In the genomic region with DNA sequence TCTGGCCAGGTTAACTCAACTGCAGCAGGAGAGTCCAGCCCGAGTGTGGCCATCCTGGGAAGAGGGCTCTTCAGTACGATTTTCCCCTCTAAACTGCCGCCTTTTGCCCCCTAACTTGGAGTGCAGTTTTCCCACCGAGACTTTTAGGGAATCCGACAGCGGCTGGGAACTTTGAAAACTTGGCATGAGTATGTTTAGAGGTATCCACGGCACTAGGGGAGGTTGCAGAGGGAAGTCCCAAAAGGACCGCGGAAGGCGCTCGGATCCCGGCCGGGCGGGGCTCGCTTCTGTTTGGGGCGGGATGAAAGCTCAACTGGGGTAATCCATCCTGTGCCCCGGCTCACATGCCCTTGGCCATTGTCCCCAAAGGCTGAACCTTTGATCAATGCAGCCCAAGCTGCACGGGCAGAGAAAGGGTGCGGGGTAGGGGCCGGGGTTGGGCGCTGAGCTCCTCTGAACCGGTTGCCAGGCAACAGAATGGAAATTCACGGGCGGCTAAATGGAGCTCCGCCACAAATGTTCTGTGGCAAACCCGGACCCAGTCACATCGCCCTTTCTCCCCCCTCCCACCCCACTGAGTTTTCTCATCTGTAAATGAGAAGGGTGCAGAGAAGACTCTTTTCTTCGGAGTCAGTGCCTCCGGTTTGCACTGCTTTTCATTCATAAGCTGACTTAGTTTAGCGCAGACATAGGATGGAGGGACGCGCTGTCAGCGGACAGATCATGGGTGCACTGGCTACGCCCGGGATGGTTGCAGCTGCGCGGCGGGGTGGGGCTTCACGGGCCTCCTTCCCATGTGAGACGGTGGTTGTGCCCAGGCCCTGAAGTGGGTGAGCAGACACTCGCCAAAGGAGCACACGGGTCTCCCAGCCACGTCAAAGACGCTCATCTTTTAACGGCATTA, we compare ENCODE assay signal across 9 cellular contexts. TPM values are rescaled to one million over a fixed set of nuclear protein-coding genes. Genes with fewer than 3 reads are reported as not detected.
A peak's percentile ranks its signal among the peaks of the same experiment; 100 is the strongest.
DNase-seq lines count a peak whose midpoint lies in the region; ATAC-seq, FAIRE-seq and TF ChIP-seq lines count a peak whose summit lies in the region.
"Had no signal": no experiment of that assay in that cellular context is flagged by ENCODE, and none has a peak within 500 bp of the region (broad histone marks: within the 10 kb centered on the region; RNA-seq: fewer than 3 reads in every experiment).

No MANE protein-coding gene starts in this region.

- H3K4me1 ChIP-seq in endothelial cell of umbilical vein (ENCODE audit: control insufficient read depth, extremely low read depth, insufficient read depth, low read length) (peaks cover 46% of the 10 kb centered on the region), mucosa of rectum (ENCODE audit: control insufficient read depth in 2 of 2, insufficient read depth in 2 of 2, low read length in 2 of 2) (peaks cover 15 to 18% of the 10 kb centered on the region in 2 donors), aorta (ENCODE audit: control insufficient read depth in 1 of 2, insufficient read depth in 2 of 2, low read length in 2 of 2) (no peaks in the 10 kb centered on the region)

- H3K36me3 ChIP-seq in SK-N-MC (ENCODE audit: insufficient read depth, low read length) (no peaks in the 10 kb centered on the region), endothelial cell of umbilical vein (ENCODE audit: control insufficient read depth in 2 of 2, extremely low read depth in 1 of 2, insufficient read depth in 2 of 2, low read length in 2 of 2) (peaks cover 19 to 22% of the 10 kb centered on the region in 2 experiments), mucosa of rectum (ENCODE audit: control insufficient read depth in 2 of 2, insufficient read depth in 2 of 2, low read length in 2 of 2) (no peaks in the 10 kb centered on the region), aorta (ENCODE audit: control insufficient read depth in 1 of 2, insufficient read depth in 2 of 2, low read length in 1 of 2) (no peaks in the 10 kb centered on the region)

- no peak for DNase-seq in AG09309 (ENCODE audit: low read depth)
- DNase-seq in GM19238 (ENCODE audit: insufficient read length, low spot score) = peak; percentile 15
- DNase-seq in SK-N-MC (ENCODE audit: low read depth, low spot score) = no peak
- DNase-seq in endothelial cell of umbilical vein (ENCODE audit: low read depth, low spot score) = no peak
- DNase-seq in aorta = peak; percentile 48 to 78
- no peak for DNase-seq in GOT3 (lab: John Stamatoyannopoulos, UW)

- TF ChIP-seq POLR2A in endothelial cell of umbilical vein (IDR thresholded peaks at IDR 0.05; ENCODE audit: low read depth, low read length) = peak; percentile 56

- POLR2A ChIA-PET in endothelial cell of umbilical vein (lab: Charles Lee) = no interaction called here

- H3K4me3 ChIP-seq in AG09309 (ENCODE audit: control insufficient read depth, low read depth, low read length) (peak overlapping the region; percentile 36), SK-N-MC (peak overlapping the region; percentile 88), endothelial cell of umbilical vein (replicated peaks in 1 of 3; ENCODE audit: insufficient read depth in 1 of 3, low read depth in 1 of 3, low read length in 3 of 3) (peak overlapping the region; percentile 70 to 95 (median 94)), mucosa of rectum (ENCODE audit: low read length in 2 of 2) (peak overlapping the region; percentile 42 to 68), aorta (ENCODE audit: low read length in 2 of 2) (peak overlapping the region; percentile 22 to 56)

- H3K9ac ChIP-seq in SK-N-MC (ENCODE audit: insufficient read length) (no peak overlapping the region), endothelial cell of umbilical vein (replicated peaks; ENCODE audit: extremely low read depth, insufficient read depth, low read length) (peak overlapping the region; percentile 97), mucosa of rectum (ENCODE audit: low read depth in 1 of 2, low read length in 2 of 2) (no peak overlapping the region)

- no peak for ATAC-seq in aorta (ENCODE audit: low FRiP score)
- ATAC-seq in GM18520 (IDR thresholded peaks at IDR 0.05; ENCODE audit: unreplicated experiment) = no peak

- H3K27me3 ChIP-seq in endothelial cell of umbilical vein (ENCODE audit: control insufficient read depth in 2 of 2, insufficient read depth in 2 of 2, low read length in 2 of 2) (no peaks in the 10 kb centered on the region), mucosa of rectum (ENCODE audit: control insufficient read depth in 2 of 2, insufficient read depth in 2 of 2, low read length in 2 of 2) (peaks cover 45 to 59% of the 10 kb centered on the region in 2 donors), aorta (ENCODE audit: control insufficient read depth in 1 of 2, insufficient read depth in 2 of 2, low read length in 1 of 2) (no peaks in the 10 kb centered on the region)

- dilution Hi-C loops in endothelial cell of umbilical vein (cut with MboI; ENCODE audit: extremely low pct_ligation_motif_present, low sequenced_read_pairs) = no loop called here

- no peak for FAIRE-seq in endothelial cell of umbilical vein (lab: Jason Lieb, UNC)
- FAIRE-seq: colon had no signal

- H3K27ac ChIP-seq in SK-N-MC (no peak overlapping the region), endothelial cell of umbilical vein (ENCODE audit: insufficient read depth, low read depth, low read length) (peak overlapping the region; percentile 76), mucosa of rectum (ENCODE audit: low read depth in 2 of 2, low read length in 2 of 2) (no peak overlapping the region), aorta (ENCODE audit: low read depth in 1 of 2, low read length in 2 of 2) (no peak overlapping the region)

- no peak overlapping the region for H2AFZ ChIP-seq in endothelial cell of umbilical vein (ENCODE audit: low read depth, low read length)

- BruUV-seq in endothelial cell of umbilical vein (replicated peaks; lab: Mats Ljungman, UMichigan) = TSS peak; percentile 0

- intact Hi-C loops in endothelial cell of umbilical vein (cut with micrococcal nuclease) (loop anchor here (2.0 kb wide), 1 partner anchor 181 kb away; no protein-coding TSS in a partner anchor), aorta (cut with DNase I) (loop anchor here (5.0 to 10.0 kb wide), 3 partner anchors 187 to 279 kb away; partner anchors contain the start of gene TXNDC5 (in 1 of the 2))

- no peaks in the 10 kb centered on the region for H4K20me1 ChIP-seq in endothelial cell of umbilical vein (replicated peaks; ENCODE audit: control insufficient read depth, extremely low read depth, insufficient read depth, low read length)

- no peak for TF ChIP-seq CTCF in AG09309 (IDR thresholded peaks at IDR 0.05; ENCODE audit: control insufficient read depth, insufficient read depth, low read depth, low read length, missing control alignments)
- TF ChIP-seq CTCF in endothelial cell of umbilical vein (IDR thresholded peaks at IDR 0.05; ENCODE audit: extremely low read depth in 1 of 2, insufficient read depth in 1 of 2, low read depth in 1 of 2, low read length in 2 of 2) = no peak

- H3K4me2 ChIP-seq in endothelial cell of umbilical vein (ENCODE audit: insufficient read depth, low read length) = peak overlapping the region; percentile 91

- peaks cover 73% of the 10 kb centered on the region for H3K79me2 ChIP-seq in endothelial cell of umbilical vein (ENCODE audit: control insufficient read depth, insufficient read depth, low read length)

- 1% methylated on average over 45 of the region's 45 CpGs for WGBS in aorta, 2 donors

- CTCF ChIA-PET in endothelial cell of umbilical vein (lab: Charles Lee) = interaction anchor here (1.1 to 3.9 kb wide), 3 partner anchors 99 to 277 kb away, joined by 3 to 17 read pairs (median 5); no protein-coding TSS in a partner anchor

- H3K9me3 ChIP-seq in SK-N-MC (ENCODE audit: low read depth, low read length) (no peaks in the 10 kb centered on the region), endothelial cell of umbilical vein (replicated peaks; ENCODE audit: control insufficient read depth, insufficient read depth, low read length) (no peaks in the 10 kb centered on the region), mucosa of rectum (ENCODE audit: control insufficient read depth in 2 of 2, low read length in 2 of 2) (no peaks in the 10 kb centered on the region), aorta (ENCODE audit: control insufficient read depth, low read length) (no peaks in the 10 kb centered on the region)

- H3K9me1 ChIP-seq in endothelial cell of umbilical vein (replicated peaks; ENCODE audit: control insufficient read depth, extremely low read depth, insufficient read depth, low read length) = no peaks in the 10 kb centered on the region

TF ChIP-seq in endothelial cell of umbilical vein, 7 proteins besides CTCF, POLR2A, EP300 and RAD21:
- TF ChIP-seq JUN (IDR thresholded peaks at IDR 0.05; ENCODE audit: borderline replicate concordance, insufficient read depth, insufficient read length, low read depth) (no peak), MYC (IDR thresholded peaks at IDR 0.05; ENCODE audit: low read depth, low read length) (no peak), FOS (IDR thresholded peaks at IDR 0.05; ENCODE audit: borderline replicate concordance, insufficient read depth, low read length) (no peak), EZH2 (IDR thresholded peaks at IDR 0.05; ENCODE audit: borderline replicate concordance, low read depth, low read length, severe bottlenecking) (no peak), POLR2AphosphoS5 (IDR thresholded peaks at IDR 0.05; ENCODE audit: insufficient read depth, low read depth, low read length) (peak; percentile 4), GATA2 (IDR thresholded peaks at IDR 0.05; ENCODE audit: insufficient read depth, insufficient read length, low read depth, low read length) (no peak)
- TF ChIP-seq, protein P1, sequence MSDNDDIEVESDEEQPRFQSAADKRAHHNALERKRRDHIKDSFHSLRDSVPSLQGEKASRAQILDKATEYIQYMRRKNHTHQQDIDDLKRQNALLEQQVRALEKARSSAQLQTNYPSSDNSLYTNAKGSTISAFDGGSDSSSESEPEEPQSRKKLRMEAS (IDR thresholded peaks at IDR 0.05; ENCODE audit: insufficient read depth, insufficient read length) = no peak

RNA-seq across cellular contexts. Expression of gene BMP6, which starts 2.3 kb away (rescaled TPM):
- total RNA-seq in endothelial cell of umbilical vein = 221 and 234 TPM in 2 replicates
- polyA plus RNA-seq in endothelial cell of umbilical vein = 276 and 285 TPM in 2 replicates
- polyA plus RNA-seq in endothelial cell of umbilical vein (2011; cell fraction: cytosol; rRNA removed) = 243 and 254 TPM in 2 replicates
- 202 and 209 TPM in 2 replicates for polyA plus RNA-seq in endothelial cell of umbilical vein (2011; cell fraction: nucleus; rRNA removed)
- 157 and 189 TPM in 2 replicates for polyA plus RNA-seq in endothelial cell of umbilical vein (2012)
- 432 and 438 TPM in 2 replicates for polyA minus RNA-seq in endothelial cell of umbilical vein
- polyA minus RNA-seq in endothelial cell of umbilical vein (2011; cell fraction: cytosol; rRNA and poly(A)+ RNA removed) = 42.2 TPM
- 249 and 278 TPM in 2 replicates for polyA minus RNA-seq in endothelial cell of umbilical vein (2011; cell fraction: nucleus; rRNA and poly(A)+ RNA removed)
- 1 to 10 TPM; 1.2 to 5.2 TPM for total RNA-seq in aorta
- polyA plus RNA-seq in aorta = 1 to 10 TPM; 3.6 to 4.4 TPM

Comparison
In these comparisons a context has a peak if more than half of its experiments do, and no peak if none do; other contexts are left out.
1. DNase-seq: peak in GM19238 (single experiment) and aorta (2 of 2); none in AG09309 (single experiment), SK-N-MC (single experiment), endothelial cell of umbilical vein (single experiment) and GOT3 (single experiment).
2. H3K4me3 ChIP-seq: peak in every context shown above with its lines; median percentile 94 in endothelial cell of umbilical vein; 88 in SK-N-MC; 55 in mucosa of rectum; 39 in aorta; 36 in AG09309.
3. RNA of gene BMP6, which starts 2.3 kb away (total RNA-seq): 221 to 234 TPM in endothelial cell of umbilical vein; 1.2 to 5.2 TPM in aorta; every median in the first group is over 10 times any median in the second.